In genomic region chr7:8290645-8291308, GRCh38 we compare ENCODE assay signal across 1 cellular context.
TF ChIP-seq lines count a peak whose summit lies in the region.

No MANE protein-coding gene starts in this region.

TF ChIP-seq in WTC11, 78 proteins besides CTCF, POLR2A, EP300 and RAD21 (continued from another document):
- TF ChIP-seq ZSCAN18 (CRISPR knock-in tag; IDR thresholded peaks at IDR 0.05) = no peak
- no peak for TF ChIP-seq ARID4B (CRISPR knock-in tag; IDR thresholded peaks at IDR 0.05; ENCODE audit: borderline replicate concordance)
- no peak for TF ChIP-seq TCF7 (CRISPR knock-in tag; IDR thresholded peaks at IDR 0.05; ENCODE audit: low read depth)
- no peak for TF ChIP-seq ZNF219 (CRISPR knock-in tag; IDR thresholded peaks at IDR 0.05; ENCODE audit: borderline replicate concordance)
- TF ChIP-seq GABPB1 (CRISPR knock-in tag; IDR thresholded peaks at IDR 0.05) = no peak
- TF ChIP-seq SMAD3 (CRISPR knock-in tag; IDR thresholded peaks at IDR 0.05; ENCODE audit: borderline replicate concordance) = no peak
- no peak for TF ChIP-seq ZNF671 (CRISPR knock-in tag; IDR thresholded peaks at IDR 0.05)
- no peak for TF ChIP-seq MXD4 (CRISPR knock-in tag; IDR thresholded peaks at IDR 0.05; ENCODE audit: borderline replicate concordance)
- TF ChIP-seq USF1 (CRISPR knock-in tag; IDR thresholded peaks at IDR 0.05) = no peak
- no peak for TF ChIP-seq ZNF317 (CRISPR knock-in tag; IDR thresholded peaks at IDR 0.05; ENCODE audit: borderline replicate concordance, low read depth)
- no peak for TF ChIP-seq TEAD1 (CRISPR knock-in tag; IDR thresholded peaks at IDR 0.05)
